ENCODE assay signal across 9 cellular contexts in the genomic region with DNA sequence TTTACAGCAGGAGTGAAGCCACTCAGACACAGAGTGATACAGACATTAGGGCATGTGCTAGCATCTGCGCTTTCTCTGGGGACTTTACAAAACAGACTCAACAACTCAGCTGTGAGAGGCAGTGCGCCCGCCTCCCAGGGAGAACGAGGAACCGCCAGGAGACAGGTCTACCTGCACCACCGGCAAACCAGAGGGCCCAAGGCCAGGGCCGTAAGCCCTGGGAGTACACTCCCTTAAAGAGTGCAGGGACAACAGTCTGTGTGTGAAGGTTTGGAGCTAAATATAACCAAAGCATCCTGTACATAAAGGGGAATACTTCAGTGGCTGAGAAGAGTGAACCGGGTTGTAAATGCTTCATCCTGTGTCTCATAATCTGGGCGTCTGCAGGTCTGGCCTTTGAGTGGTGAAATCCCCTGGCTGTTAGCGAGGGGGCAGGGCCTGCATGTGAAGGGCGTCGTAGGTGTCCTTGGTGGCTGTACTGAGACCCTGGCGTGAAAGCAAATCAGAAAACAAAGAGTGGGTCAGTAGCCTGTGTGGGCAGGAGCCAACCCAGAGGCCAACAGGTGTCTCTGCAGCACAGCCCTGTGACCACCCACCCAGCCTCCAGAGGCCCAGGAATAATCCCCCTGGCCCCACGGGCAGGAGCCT.
DNase-seq lines count a peak whose midpoint lies in the region; ATAC-seq and TF ChIP-seq lines count a peak whose summit lies in the region.
"Had no signal": no experiment of that assay in that cellular context is flagged by ENCODE, and none has a peak within 500 bp of the region (broad histone marks: within the 10 kb centered on the region; RNA-seq: fewer than 3 reads in every experiment).

No MANE protein-coding gene starts in this region.

- peaks cover 75% of the 10 kb centered on the region for H3K4me1 Mint-ChIP-seq in CD4-positive, alpha-beta T cell (ENCODE audit: low read depth)

- WGBS in prostate gland, result 80% methylated on average over 14 of the region's 14 CpGs

- no peaks in the 10 kb centered on the region for H3K27me3 ChIP-seq in CD4-positive, alpha-beta T cell (ENCODE audit: control insufficient read depth, insufficient read depth, low read length)
- H3K27me3 ChIP-seq in prostate gland (replicated peaks; ENCODE audit: insufficient read depth), result no peaks in the 10 kb centered on the region

- peak; percentile 16 for ATAC-seq in CD4-positive, alpha-beta T cell (ENCODE audit: poor library complexity)
- ATAC-seq in GM18502 (IDR thresholded peaks at IDR 0.05; ENCODE audit: poor library complexity, unreplicated experiment) (peak; percentile 59), esophagus mucosa (peak; percentile 11), HG03571 (IDR thresholded peaks at IDR 0.05; ENCODE audit: unreplicated experiment) (no peak)

- CTCF ChIA-PET in CD4-positive, alpha-beta T cell (lab: Charles Lee), result no interaction called here

- peak overlapping the region; percentile 57 for H3K27ac ChIP-seq in CD4-positive, alpha-beta T cell (ENCODE audit: low read depth, low read length)
- no peak overlapping the region for H3K27ac ChIP-seq in prostate gland

- H3K4me1 ChIP-seq in prostate gland (replicated peaks), result no peaks in the 10 kb centered on the region

- H3K36me3 ChIP-seq in prostate gland, result no peaks in the 10 kb centered on the region

- no peaks in the 10 kb centered on the region for H3K9me3 Mint-ChIP-seq in CD4-positive, alpha-beta T cell

- H3K4me3 Mint-ChIP-seq in CD4-positive, alpha-beta T cell, result peak overlapping the region; percentile 50

- H3K4me3 ChIP-seq in prostate gland, result no peak overlapping the region

- no peaks in the 10 kb centered on the region for H3K9me3 ChIP-seq in CD4-positive, alpha-beta T cell (ENCODE audit: control insufficient read depth, low read length)
- no peaks in the 10 kb centered on the region for H3K9me3 ChIP-seq in prostate gland

- H3K36me3 Mint-ChIP-seq in CD4-positive, alpha-beta T cell (ENCODE audit: low read depth), result peaks cover 76% of the 10 kb centered on the region

- TF ChIP-seq POLR2A in prostate gland (IDR thresholded peaks at IDR 0.05), result no peak

- intact Hi-C loops in CD4-positive, alpha-beta T cell (cut with DNase I, micrococcal nuclease), result no loop called here
- intact Hi-C loops in prostate gland (cut with DNase I), result no loop called here

- no peaks in the 10 kb centered on the region for H3K27me3 Mint-ChIP-seq in CD4-positive, alpha-beta T cell

- POLR2A ChIA-PET in CD4-positive, alpha-beta T cell (lab: Charles Lee), result interaction anchor here (0.9 to 2.8 kb wide), 4 partner anchors 13 to 87 kb away, joined by 3 to 13 read pairs (median 6); a partner anchor contains a TSS

- DNase-seq in CD4-positive, alpha-beta T cell, result no peak
- DNase-seq in NAMALWA (ENCODE audit: low spot score) (peak; percentile 84), SK-N-DZ (ENCODE audit: low spot score) (no peak), prostate gland (ENCODE audit: low spot score) (no peak), ureter (ENCODE audit: low spot score) (no peak)
- DNase-seq: Calu3 had no signal

- peak overlapping the region; percentile 80 for H3K27ac Mint-ChIP-seq in CD4-positive, alpha-beta T cell

- no peak for TF ChIP-seq CTCF in CD4-positive, alpha-beta T cell (IDR thresholded peaks at IDR 0.05)
- no peak for TF ChIP-seq CTCF in prostate gland (IDR thresholded peaks at IDR 0.05)
